Comparison of ENCODE assay signal across 16 cellular contexts in the genomic region with DNA sequence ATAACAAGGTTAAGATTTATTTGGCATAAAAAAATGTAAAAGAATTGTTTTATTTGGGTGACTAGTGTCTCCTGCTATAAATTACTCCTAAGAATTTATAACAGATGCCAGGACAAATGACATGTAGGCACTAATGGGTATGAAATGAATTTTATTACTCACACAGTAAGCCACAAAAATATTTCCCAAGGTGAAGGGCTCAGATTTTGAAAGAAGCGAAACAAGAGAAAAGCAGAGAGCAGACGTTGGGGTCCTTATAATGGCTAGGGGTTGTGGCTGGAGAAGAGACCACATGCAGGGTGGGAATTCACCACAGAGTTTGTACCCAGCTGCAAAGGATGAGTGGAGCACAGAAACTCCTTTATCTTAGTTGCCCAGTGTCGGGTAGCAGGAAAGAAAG. TPM values are rescaled to one million over a fixed set of nuclear protein-coding genes. Genes with fewer than 3 reads are reported as not detected.
"Had no signal": no experiment of that assay in that cellular context is flagged by ENCODE, and none has a peak within 500 bp of the region (broad histone marks: within the 10 kb centered on the region; RNA-seq: fewer than 3 reads in every experiment).

No MANE protein-coding gene starts in this region.

- DNase-seq: activated CD4-positive, alpha-beta T cell treated with anti-CD3 and anti-CD28 coated beads for 48 hours; activated CD8-positive, alpha-beta memory T cell treated with anti-CD3 and anti-CD28 coated beads, Interleukin-2, amount 50 U/mL, for 48 hours; activated CD8-positive, alpha-beta T cell treated with anti-CD3 and anti-CD28 coated beads, Interleukin-2, amount 10 ng/mL, durations not matched to agents 7 days and 5 days; activated naive CD4-positive, alpha-beta T cell treated with anti-CD3 and anti-CD28 coated beads for 36 hours; endodermal cell; erythroblast; immature natural killer cell; pancreas; stimulated activated CD4-positive, alpha-beta T cell treated with anti-CD3 and anti-CD28 coated beads, Interleukin-15, amount 100 ng/mL, for 24 hours; stimulated activated CD4-positive, alpha-beta T cell treated with anti-CD3 and anti-CD28 coated beads, Interleukin-4, amount 100 ng/mL, for 24 hours; T-cell; T1000; upper lobe of left lung; WERI-Rb-1 had no signal

- FAIRE-seq: pancreas had no signal

- H3K27ac ChIP-seq: pancreas, upper lobe of left lung, WERI-Rb-1 had no signal

RNA-seq across cellular contexts. Expression of a gene that starts 45.0 kb away (rescaled TPM):
- total RNA-seq: activated CD8-positive, alpha-beta T cell treated with anti-CD3 and anti-CD28 coated beads, Interleukin-2, amount 10 ng/mL, durations not matched to agents 7 days and 5 days; activated naive CD4-positive, alpha-beta T cell treated with anti-CD3 and anti-CD28 coated beads for 36 hours; activated T-helper 17 cell treated with anti-CD3 and anti-CD28 coated beads, Interleukin-2, amount 50 U/mL, for 72 hours; dermis microvascular lymphatic vessel endothelial cell; T-cell had no signal
- polyA plus RNA-seq: immature natural killer cell had no signal
